Comparison of ENCODE assay signal across 16 cellular contexts in genomic region chr9:99436636-99437035, GRCh38.
"Had no signal": no experiment of that assay in that cellular context is flagged by ENCODE, and none has a peak within 500 bp of the region (broad histone marks: within the 10 kb centered on the region; RNA-seq: fewer than 3 reads in every experiment).

No MANE protein-coding gene starts in this region.

- H3K27me3 Mint-ChIP-seq: naive thymus-derived CD8-positive, alpha-beta T cell had no signal

- H3K4me3 Mint-ChIP-seq: effector memory CD8-positive, alpha-beta T cell; naive thymus-derived CD8-positive, alpha-beta T cell; type B pancreatic cell had no signal

- DNase-seq: effector memory CD8-positive, alpha-beta T cell; esophagus squamous epithelium; foreskin melanocyte; heart left ventricle; hippocampal formation; left colon; left ventricle myocardium superior; mammary epithelial cell; mucosa of descending colon; naive thymus-derived CD8-positive, alpha-beta T cell; stimulated activated CD4-positive, alpha-beta T cell treated with anti-CD3 and anti-CD28 coated beads, Interleukin-2, amount 100 ng/mL, for 24 hours; stimulated activated naive CD8-positive, alpha-beta T cell treated with anti-CD3 and anti-CD28 coated beads, Interleukin-15, Interleukin-2, amounts not matched to agents 100 U/mL and 50 U/mL, for 24 hours; thyroid gland; uterus had no signal

- H3K9me3 Mint-ChIP-seq: effector memory CD8-positive, alpha-beta T cell; naive thymus-derived CD8-positive, alpha-beta T cell had no signal

- H3K27ac Mint-ChIP-seq: effector memory CD8-positive, alpha-beta T cell; naive thymus-derived CD8-positive, alpha-beta T cell; type B pancreatic cell had no signal

- H3K36me3 Mint-ChIP-seq: naive thymus-derived CD8-positive, alpha-beta T cell; type B pancreatic cell had no signal

- ATAC-seq: effector memory CD8-positive, alpha-beta T cell; heart left ventricle; left colon; left ventricle myocardium superior; mucosa of descending colon; naive thymus-derived CD8-positive, alpha-beta T cell; sciatic nerve; stimulated activated naive CD8-positive, alpha-beta T cell treated with anti-CD3 and anti-CD28 coated beads, Interleukin-15, Interleukin-2, amounts not matched to agents 100 U/mL and 50 U/mL, for 24 hours had no signal
